In the genomic region with DNA sequence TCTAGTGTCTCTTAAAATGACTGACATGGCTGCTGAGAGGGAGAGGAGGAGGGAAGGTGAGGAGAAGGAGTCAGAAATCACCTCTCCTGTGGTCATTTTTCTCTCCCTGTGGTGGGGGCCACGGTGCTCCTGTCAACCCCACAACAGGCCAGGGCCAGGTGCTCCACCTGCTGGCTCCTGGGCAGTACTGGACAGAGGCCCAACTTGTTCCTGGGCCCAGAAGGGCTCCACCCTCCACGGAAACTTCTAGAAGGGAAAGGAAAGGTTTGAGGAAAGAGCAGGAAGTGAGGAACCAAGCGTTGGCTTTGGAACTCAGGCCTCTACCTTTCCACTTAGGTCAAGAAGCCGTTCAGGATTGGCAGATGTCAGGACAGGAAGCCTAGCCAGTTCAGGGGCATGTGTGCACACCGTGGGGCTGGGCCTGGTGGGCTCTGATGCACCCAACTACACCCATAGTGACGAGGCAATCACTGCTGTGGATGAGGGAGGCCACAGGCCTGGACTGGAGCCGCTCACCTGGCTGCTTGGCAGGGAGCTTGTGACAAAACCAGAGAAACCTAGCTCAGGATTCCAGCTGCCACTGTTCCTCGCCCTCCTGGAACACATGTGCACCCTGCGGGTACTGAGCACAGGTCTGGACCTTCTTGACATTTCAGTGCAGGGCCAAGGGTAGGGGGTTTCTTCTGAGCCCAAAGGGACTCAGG, we compare ENCODE assay signal across 8 cellular contexts. TPM values are rescaled to one million over a fixed set of nuclear protein-coding genes. Genes with fewer than 3 reads are reported as not detected.
A peak's percentile ranks its signal among the peaks of the same experiment; 100 is the strongest.
DNase-seq lines count a peak whose midpoint lies in the region; ATAC-seq and TF ChIP-seq lines count a peak whose summit lies in the region.

No MANE protein-coding gene starts in this region.

- H3K79me2 ChIP-seq in OCI-LY1 (ENCODE audit: insufficient read depth, low read length) (no peaks in the 10 kb centered on the region), trophoblast cell (ENCODE audit: control insufficient read depth, insufficient read depth, low read length, poor library complexity) (peaks cover 4% of the 10 kb centered on the region)

- no peaks in the 10 kb centered on the region for H3K36me3 Mint-ChIP-seq in activated T-cell treated with anti-CD3 and anti-CD28 coated beads, Interleukin-2, amount 50 U/mL, for 72 hours (ENCODE audit: insufficient read depth in 2 of 2)
- no peaks in the 10 kb centered on the region for H3K36me3 Mint-ChIP-seq in activated T-cell treated with anti-CD3 and anti-CD28 coated beads, Interleukin-2, amount 50 U/mL, for 24 hours (ENCODE audit: low read depth)
- H3K36me3 Mint-ChIP-seq in endothelial cell (ENCODE audit: low read depth, unreplicated experiment): peaks cover 6% of the 10 kb centered on the region
- no peaks in the 10 kb centered on the region for H3K36me3 Mint-ChIP-seq in naive thymus-derived CD8-positive, alpha-beta T cell

- no peaks in the 10 kb centered on the region for H4K20me1 ChIP-seq in OCI-LY1 (ENCODE audit: insufficient read depth, low read length)

- peak; percentile 42 to 50 for DNase-seq in activated T-cell treated with anti-CD3 and anti-CD28 coated beads, Interleukin-2, amount 50 U/mL, for 72 hours
- DNase-seq in activated T-cell treated with anti-CD3 and anti-CD28 coated beads, Interleukin-2, amount 50 U/mL, for 24 hours: no peak
- DNase-seq in endothelial cell (ENCODE audit: low spot score) (peak; percentile 65), trophoblast cell (peak; percentile 30 to 50), NCI-H446 treated with DMSO at 0.1 percent for 48 hours (lab: John Stamatoyannopoulos, UW) (no peak)
- no peak for DNase-seq in naive thymus-derived CD8-positive, alpha-beta T cell

- no peaks in the 10 kb centered on the region for H3K9me3 Mint-ChIP-seq in activated T-cell treated with anti-CD3 and anti-CD28 coated beads, Interleukin-2, amount 50 U/mL, for 72 hours
- H3K9me3 Mint-ChIP-seq in activated T-cell treated with anti-CD3 and anti-CD28 coated beads, Interleukin-2, amount 50 U/mL, for 24 hours: no peaks in the 10 kb centered on the region
- H3K9me3 Mint-ChIP-seq in endothelial cell (ENCODE audit: unreplicated experiment): peaks cover 4% of the 10 kb centered on the region
- no peaks in the 10 kb centered on the region for H3K9me3 Mint-ChIP-seq in naive thymus-derived CD8-positive, alpha-beta T cell

- no peak overlapping the region for H4K12ac ChIP-seq in trophoblast cell (ENCODE audit: low read depth, low read length)

- H4K8ac ChIP-seq in trophoblast cell (ENCODE audit: low read depth, low read length): no peak overlapping the region

- H3K79me1 ChIP-seq in trophoblast cell (ENCODE audit: low read length): peaks cover 12% of the 10 kb centered on the region

- H3K18ac ChIP-seq in trophoblast cell (ENCODE audit: low read length): no peak overlapping the region

- H3K9ac ChIP-seq in OCI-LY1 (ENCODE audit: low read length): no peak overlapping the region
- H3K9ac ChIP-seq in trophoblast cell (ENCODE audit: low read length): no peak overlapping the region

- no peak overlapping the region for H3K14ac ChIP-seq in trophoblast cell (ENCODE audit: low read length)

- H3K27me3 ChIP-seq in OCI-LY1 (ENCODE audit: insufficient read depth, low read length): no peaks in the 10 kb centered on the region
- no peaks in the 10 kb centered on the region for H3K27me3 ChIP-seq in trophoblast cell (ENCODE audit: insufficient read depth, low read length)

- ATAC-seq in activated T-cell treated with anti-CD3 and anti-CD28 coated beads, Interleukin-2, amount 50 U/mL, for 72 hours (replicated peaks in 1 of 2): peak; percentile 69 to 77
- ATAC-seq in HG03457 (IDR thresholded peaks at IDR 0.05; ENCODE audit: unreplicated experiment): no peak
- no peak for ATAC-seq in naive thymus-derived CD8-positive, alpha-beta T cell

- no peak overlapping the region for H3K4me2 ChIP-seq in OCI-LY1 (ENCODE audit: low read length)
- H3K4me2 ChIP-seq in trophoblast cell (ENCODE audit: low read length): no peak overlapping the region

- peak overlapping the region; percentile 9 for H2BK12ac ChIP-seq in trophoblast cell (ENCODE audit: low read length)

- no peaks in the 10 kb centered on the region for H3K9me2 ChIP-seq in OCI-LY1 (ENCODE audit: low read depth, low read length)

- no peak overlapping the region for H3K23ac ChIP-seq in trophoblast cell (ENCODE audit: low read length)

- H3K4me3 ChIP-seq in OCI-LY1 (ENCODE audit: low read depth, low read length, poor library complexity, severe bottlenecking) (no peak overlapping the region), trophoblast cell (ENCODE audit: low read depth, low read length) (no peak overlapping the region)

- H3K27me3 Mint-ChIP-seq in activated T-cell treated with anti-CD3 and anti-CD28 coated beads, Interleukin-2, amount 50 U/mL, for 72 hours (ENCODE audit: low read depth): no peaks in the 10 kb centered on the region
- H3K27me3 Mint-ChIP-seq in activated T-cell treated with anti-CD3 and anti-CD28 coated beads, Interleukin-2, amount 50 U/mL, for 24 hours: peaks cover 9% of the 10 kb centered on the region
- H3K27me3 Mint-ChIP-seq in endothelial cell (ENCODE audit: unreplicated experiment): peaks cover 11% of the 10 kb centered on the region
- peaks cover 3 to 14% (median 10%) of the 10 kb centered on the region in 5 donors for H3K27me3 Mint-ChIP-seq in naive thymus-derived CD8-positive, alpha-beta T cell

- no peaks in the 10 kb centered on the region for H3K9me3 ChIP-seq in OCI-LY1 (ENCODE audit: low read length)
- H3K9me3 ChIP-seq in trophoblast cell (ENCODE audit: insufficient read depth, low read depth, low read length): no peaks in the 10 kb centered on the region

- WGBS in trophoblast cell (ENCODE audit: extremely low coverage, insufficient coverage, insufficient read length): no CpG with 5 or more reads among the region's 9 CpGs

- peak overlapping the region; percentile 7 for H2AK5ac ChIP-seq in trophoblast cell (ENCODE audit: low read length)

- H3K4me1 ChIP-seq in OCI-LY1 (ENCODE audit: insufficient read depth, low read length, severe bottlenecking) (peaks cover 23% of the 10 kb centered on the region), trophoblast cell (ENCODE audit: control insufficient read depth in 1 of 2, insufficient read depth in 2 of 2, low read length in 2 of 2) (peaks cover 14 to 15% of the 10 kb centered on the region in 2 experiments)

- H3K4me1 Mint-ChIP-seq in activated T-cell treated with anti-CD3 and anti-CD28 coated beads, Interleukin-2, amount 50 U/mL, for 72 hours (ENCODE audit: low read depth): no peaks in the 10 kb centered on the region
- H3K4me1 Mint-ChIP-seq in activated T-cell treated with anti-CD3 and anti-CD28 coated beads, Interleukin-2, amount 50 U/mL, for 24 hours (ENCODE audit: low read depth): no peaks in the 10 kb centered on the region
- peaks cover 15% of the 10 kb centered on the region for H3K4me1 Mint-ChIP-seq in endothelial cell (ENCODE audit: unreplicated experiment)
- H3K4me1 Mint-ChIP-seq in naive thymus-derived CD8-positive, alpha-beta T cell: peaks cover 0 to 3% (median 0%) of the 10 kb centered on the region in 4 donors

- no peak overlapping the region for H2BK5ac ChIP-seq in trophoblast cell (ENCODE audit: low read depth, low read length, poor library complexity)

- H3K4me3 Mint-ChIP-seq in activated T-cell treated with anti-CD3 and anti-CD28 coated beads, Interleukin-2, amount 50 U/mL, for 72 hours: no peak overlapping the region
- no peak overlapping the region for H3K4me3 Mint-ChIP-seq in activated T-cell treated with anti-CD3 and anti-CD28 coated beads, Interleukin-2, amount 50 U/mL, for 24 hours
- H3K4me3 Mint-ChIP-seq in endothelial cell (ENCODE audit: unreplicated experiment): no peak overlapping the region
- H3K4me3 Mint-ChIP-seq in naive thymus-derived CD8-positive, alpha-beta T cell: no peak overlapping the region

- POLR2A ChIA-PET in naive thymus-derived CD8-positive, alpha-beta T cell (lab: Charles Lee): no interaction called here

- no peak overlapping the region for H3K4ac ChIP-seq in trophoblast cell (ENCODE audit: low read depth, low read length)

- H4K91ac ChIP-seq in trophoblast cell (ENCODE audit: low read depth, low read length): peak overlapping the region; percentile 5

- H2AFZ ChIP-seq in OCI-LY1 (ENCODE audit: low read length) (no peak overlapping the region), trophoblast cell (ENCODE audit: insufficient read depth, low read length, poor library complexity) (no peak overlapping the region)

- no peak overlapping the region for H3K27ac ChIP-seq in OCI-LY1 (ENCODE audit: low read depth, low read length, poor library complexity, severe bottlenecking)
- H3K27ac ChIP-seq in trophoblast cell (ENCODE audit: low read depth, low read length): no peak overlapping the region

- peak; percentile 78 for TF ChIP-seq CTCF in OCI-LY1 (IDR thresholded peaks at IDR 0.05; ENCODE audit: low read length)
- peak; percentile 56 for TF ChIP-seq CTCF in endothelial cell (IDR thresholded peaks at IDR 0.05; ENCODE audit: unreplicated experiment)

- H3F3A ChIP-seq in OCI-LY1 (ENCODE audit: insufficient read depth, low read length): no peaks in the 10 kb centered on the region

- no peak overlapping the region for H2BK120ac ChIP-seq in trophoblast cell (ENCODE audit: insufficient read depth, low read length, poor library complexity)

- H3K27ac Mint-ChIP-seq in activated T-cell treated with anti-CD3 and anti-CD28 coated beads, Interleukin-2, amount 50 U/mL, for 72 hours: no peak overlapping the region
- no peak overlapping the region for H3K27ac Mint-ChIP-seq in activated T-cell treated with anti-CD3 and anti-CD28 coated beads, Interleukin-2, amount 50 U/mL, for 24 hours
- H3K27ac Mint-ChIP-seq in endothelial cell (ENCODE audit: unreplicated experiment): no peak overlapping the region
- H3K27ac Mint-ChIP-seq in naive thymus-derived CD8-positive, alpha-beta T cell: no peak overlapping the region

- H3K36me3 ChIP-seq in OCI-LY1 (ENCODE audit: insufficient read depth, low read length) (no peaks in the 10 kb centered on the region), trophoblast cell (ENCODE audit: control insufficient read depth in 1 of 2, insufficient read depth in 2 of 2, low read length in 2 of 2) (no peaks in the 10 kb centered on the region)

RNA-seq across cellular contexts. Expression of a gene that starts 36.1 kb away (rescaled TPM):
- total RNA-seq in activated T-cell treated with anti-CD3 and anti-CD28 coated beads, Interleukin-2, amount 50 U/mL, for 72 hours: under 1 TPM; 0.14 to 0.53 TPM
- total RNA-seq in endothelial cell (ENCODE audit: unreplicated experiment): 14.4 TPM
- 6.5 and 6.7 TPM in 2 replicates for polyA plus RNA-seq in trophoblast cell (2013)
- not detected for total RNA-seq in naive thymus-derived CD8-positive, alpha-beta T cell
- polyA plus RNA-seq in naive thymus-derived CD8-positive, alpha-beta T cell: not detected

Comparison
In these comparisons a context has a peak if more than half of its experiments do, and no peak if none do; other contexts are left out.
1. DNase-seq: peak in activated T-cell treated with anti-CD3 and anti-CD28 coated beads, Interleukin-2, amount 50 U/mL, for 72 hours (2 of 2), endothelial cell (single experiment) and trophoblast cell (2 of 2); none in activated T-cell treated with anti-CD3 and anti-CD28 coated beads, Interleukin-2, amount 50 U/mL, for 24 hours (single experiment), NCI-H446 treated with DMSO at 0.1 percent for 48 hours (single experiment) and naive thymus-derived CD8-positive, alpha-beta T cell (0 of 10).
2. ATAC-seq: peak in activated T-cell treated with anti-CD3 and anti-CD28 coated beads, Interleukin-2, amount 50 U/mL, for 72 hours (2 of 2); none in HG03457 (single experiment) and naive thymus-derived CD8-positive, alpha-beta T cell (0 of 2).
3. RNA of a gene that starts 36.1 kb away (total RNA-seq): 14.4 TPM in endothelial cell (single experiment); 0.14 to 0.53 TPM in activated T-cell treated with anti-CD3 and anti-CD28 coated beads, Interleukin-2, amount 50 U/mL, for 72 hours and not detected in naive thymus-derived CD8-positive, alpha-beta T cell; every median in the first group is over 10 times any median in the second.